In the genomic region with DNA sequence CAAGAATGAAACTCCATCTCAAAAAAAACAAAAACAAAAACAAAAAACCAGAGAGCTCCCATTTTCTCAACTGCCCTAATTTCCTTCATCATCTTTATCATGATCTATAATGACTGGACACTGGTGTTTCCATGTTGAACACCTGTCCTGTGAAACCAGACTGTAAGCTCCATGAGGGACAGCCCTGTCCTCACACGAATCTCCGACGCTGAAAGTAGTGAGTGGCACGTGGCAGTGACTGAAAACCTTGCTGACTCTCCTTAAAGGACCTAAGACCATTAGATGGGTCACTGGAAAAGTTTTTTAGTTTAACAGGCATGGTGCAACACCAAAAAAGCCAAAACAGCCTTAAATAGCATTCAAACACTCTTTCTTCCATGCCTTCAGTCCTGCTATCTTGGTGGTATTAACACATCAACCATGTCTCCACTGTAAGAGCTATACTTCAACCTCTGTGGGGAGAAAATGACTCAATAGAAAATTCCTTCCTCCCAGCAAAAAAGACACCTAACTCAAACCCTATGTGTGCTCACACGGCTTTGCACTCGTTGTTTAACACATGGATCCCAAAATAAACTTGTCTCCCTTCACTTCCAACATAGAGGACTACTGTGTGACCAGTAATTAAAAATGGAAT, we compare ENCODE assay signal across 13 cellular contexts. TPM values are rescaled to one million over a fixed set of nuclear protein-coding genes. Genes with fewer than 3 reads are reported as not detected.
DNase-seq lines count a peak whose midpoint lies in the region; ATAC-seq and TF ChIP-seq lines count a peak whose summit lies in the region.
"Had no signal": no experiment of that assay in that cellular context is flagged by ENCODE, and none has a peak within 500 bp of the region (broad histone marks: within the 10 kb centered on the region; RNA-seq: fewer than 3 reads in every experiment).

No MANE protein-coding gene starts in this region.

- intact Hi-C loops in activated T-helper 1 cell treated with anti-CD3 and anti-CD28 coated beads, Interleukin-12 subunit alpha, Interleukin-12 subunit beta, Interleukin-2, Interleukin-4 antibody, amounts not matched to agents 30 ng/mL and 10 ng/mL and 1 ng/mL, durations not matched to agents 14 hours and 24 hours and 36 hours (cut with micrococcal nuclease), result loop anchor here (1.0 to 10.0 kb wide), 4 partner anchors 30 to 324 kb away; no protein-coding TSS in a partner anchor

- H3K27me3 ChIP-seq in foreskin keratinocyte, result peaks cover 20% of the 10 kb centered on the region

- peak overlapping the region; percentile 56 for H3K27ac Mint-ChIP-seq in activated naive CD8-positive, alpha-beta T cell
- H3K27ac Mint-ChIP-seq in activated naive CD8-positive, alpha-beta T cell treated with anti-CD3 and anti-CD28 coated beads for 36 hours, result no peak overlapping the region
- H3K27ac Mint-ChIP-seq in activated T-helper 1 cell treated with anti-CD3 and anti-CD28 coated beads, Interleukin-12 subunit alpha, Interleukin-12 subunit beta, Interleukin-2, Interleukin-4 antibody, amounts not matched to agents 30 ng/mL and 10 ng/mL and 1 ng/mL, durations not matched to agents 14 hours and 24 hours and 36 hours, result peak overlapping the region; percentile 24
- H3K27ac Mint-ChIP-seq in type B pancreatic cell, result peak overlapping the region; percentile 2

- no peaks in the 10 kb centered on the region for H3K27me3 Mint-ChIP-seq in activated naive CD8-positive, alpha-beta T cell
- H3K27me3 Mint-ChIP-seq in activated naive CD8-positive, alpha-beta T cell treated with anti-CD3 and anti-CD28 coated beads for 36 hours, result no peaks in the 10 kb centered on the region
- peaks cover 17% of the 10 kb centered on the region for H3K27me3 Mint-ChIP-seq in activated T-helper 1 cell treated with anti-CD3 and anti-CD28 coated beads, Interleukin-12 subunit alpha, Interleukin-12 subunit beta, Interleukin-2, Interleukin-4 antibody, amounts not matched to agents 30 ng/mL and 10 ng/mL and 1 ng/mL, durations not matched to agents 14 hours and 24 hours and 36 hours (ENCODE audit: insufficient read depth)
- no peaks in the 10 kb centered on the region for H3K27me3 Mint-ChIP-seq in type B pancreatic cell

- TF ChIP-seq CTCF in type B pancreatic cell (conservative IDR thresholded peaks at IDR 0.05) (no peak), foreskin keratinocyte (conservative IDR thresholded peaks at IDR 0.05) (no peak)

- H3K4me1 ChIP-seq in foreskin keratinocyte, result no peaks in the 10 kb centered on the region
- H3K4me1 ChIP-seq: BLaER1 had no signal

- ATAC-seq in foreskin keratinocyte, result no peak

- DNase-seq in activated naive CD8-positive, alpha-beta T cell treated with anti-CD3 and anti-CD28 coated beads for 36 hours, result no peak
- DNase-seq in activated T-helper 1 cell treated with anti-CD3 and anti-CD28 coated beads, Interleukin-12 subunit alpha, Interleukin-12 subunit beta, Interleukin-2, Interleukin-4 antibody, amounts not matched to agents 30 ng/mL and 10 ng/mL and 1 ng/mL, durations not matched to agents 14 hours and 24 hours and 36 hours (ENCODE audit: low spot score), result no peak
- DNase-seq in glomerular visceral epithelial cell (ENCODE audit: extremely low spot score) (peak; percentile 19), type B pancreatic cell (ENCODE audit: extremely low spot score, unreplicated experiment) (no peak), NCI-H1092 (lab: John Stamatoyannopoulos, UW) (no peak), foreskin keratinocyte (no peak)
- DNase-seq in central memory CD4-positive, alpha-beta T cell, result no peak
- DNase-seq: amygdala, erythroblast, NCI-H345 had no signal

- H3K4me1 Mint-ChIP-seq in activated naive CD8-positive, alpha-beta T cell (ENCODE audit: low read depth), result peaks cover 52% of the 10 kb centered on the region
- peaks cover 28% of the 10 kb centered on the region for H3K4me1 Mint-ChIP-seq in activated naive CD8-positive, alpha-beta T cell treated with anti-CD3 and anti-CD28 coated beads for 36 hours
- peaks cover 22% of the 10 kb centered on the region for H3K4me1 Mint-ChIP-seq in activated T-helper 1 cell treated with anti-CD3 and anti-CD28 coated beads, Interleukin-12 subunit alpha, Interleukin-12 subunit beta, Interleukin-2, Interleukin-4 antibody, amounts not matched to agents 30 ng/mL and 10 ng/mL and 1 ng/mL, durations not matched to agents 14 hours and 24 hours and 36 hours (ENCODE audit: low read depth)
- H3K4me1 Mint-ChIP-seq in type B pancreatic cell (ENCODE audit: unreplicated experiment), result peaks cover 49% of the 10 kb centered on the region

- H3K36me3 Mint-ChIP-seq in activated naive CD8-positive, alpha-beta T cell, result peaks cover 24% of the 10 kb centered on the region
- H3K36me3 Mint-ChIP-seq in activated naive CD8-positive, alpha-beta T cell treated with anti-CD3 and anti-CD28 coated beads for 36 hours, result peaks cover 9% of the 10 kb centered on the region
- H3K36me3 Mint-ChIP-seq in activated T-helper 1 cell treated with anti-CD3 and anti-CD28 coated beads, Interleukin-12 subunit alpha, Interleukin-12 subunit beta, Interleukin-2, Interleukin-4 antibody, amounts not matched to agents 30 ng/mL and 10 ng/mL and 1 ng/mL, durations not matched to agents 14 hours and 24 hours and 36 hours (ENCODE audit: low read depth), result peaks cover 13% of the 10 kb centered on the region
- peaks cover 48% of the 10 kb centered on the region for H3K36me3 Mint-ChIP-seq in type B pancreatic cell

- peak overlapping the region; percentile 71 for H3K4me3 Mint-ChIP-seq in activated naive CD8-positive, alpha-beta T cell
- no peak overlapping the region for H3K4me3 Mint-ChIP-seq in activated naive CD8-positive, alpha-beta T cell treated with anti-CD3 and anti-CD28 coated beads for 36 hours
- peak overlapping the region; percentile 4 for H3K4me3 Mint-ChIP-seq in activated T-helper 1 cell treated with anti-CD3 and anti-CD28 coated beads, Interleukin-12 subunit alpha, Interleukin-12 subunit beta, Interleukin-2, Interleukin-4 antibody, amounts not matched to agents 30 ng/mL and 10 ng/mL and 1 ng/mL, durations not matched to agents 14 hours and 24 hours and 36 hours
- no peak overlapping the region for H3K4me3 Mint-ChIP-seq in type B pancreatic cell

- no peak overlapping the region for H3K27ac ChIP-seq in foreskin keratinocyte
- H3K27ac ChIP-seq: BLaER1, neutrophil had no signal

- H3K9me3 Mint-ChIP-seq in activated naive CD8-positive, alpha-beta T cell (ENCODE audit: low read depth), result no peaks in the 10 kb centered on the region
- H3K9me3 Mint-ChIP-seq in activated naive CD8-positive, alpha-beta T cell treated with anti-CD3 and anti-CD28 coated beads for 36 hours, result no peaks in the 10 kb centered on the region
- H3K9me3 Mint-ChIP-seq in activated T-helper 1 cell treated with anti-CD3 and anti-CD28 coated beads, Interleukin-12 subunit alpha, Interleukin-12 subunit beta, Interleukin-2, Interleukin-4 antibody, amounts not matched to agents 30 ng/mL and 10 ng/mL and 1 ng/mL, durations not matched to agents 14 hours and 24 hours and 36 hours, result peaks cover 3% of the 10 kb centered on the region
- no peaks in the 10 kb centered on the region for H3K9me3 Mint-ChIP-seq in type B pancreatic cell

RNA-seq across cellular contexts. Expression of gene AXIN2, which starts 8.3 kb away (rescaled TPM):
- 1 to 10 TPM; 1.5 to 1.6 TPM for total RNA-seq in activated naive CD8-positive, alpha-beta T cell treated with anti-CD3 and anti-CD28 coated beads for 36 hours
- total RNA-seq in activated T-helper 1 cell treated with anti-CD3 and anti-CD28 coated beads, Interleukin-12 subunit alpha, Interleukin-12 subunit beta, Interleukin-2, Interleukin-4 antibody, amounts not matched to agents 30 ng/mL and 10 ng/mL and 1 ng/mL, durations not matched to agents 14 hours and 24 hours and 36 hours, result 4.9 and 5.6 TPM in 2 replicates
- total RNA-seq in type B pancreatic cell (ENCODE audit: low replicate concordance) (29.2 and 115 TPM in 2 replicates), foreskin keratinocyte (0.21 and 0.34 TPM in 2 replicates)
- 0.07 TPM in 2 replicates for polyA plus RNA-seq in foreskin keratinocyte

Comparison
In these comparisons a context has a peak if more than half of its experiments do, and no peak if none do; other contexts are left out.
1. H3K4me3 Mint-ChIP-seq: peak in activated naive CD8-positive, alpha-beta T cell (single experiment) and activated T-helper 1 cell treated with anti-CD3 and anti-CD28 coated beads, Interleukin-12 subunit alpha, Interleukin-12 subunit beta, Interleukin-2, Interleukin-4 antibody, amounts not matched to agents 30 ng/mL and 10 ng/mL and 1 ng/mL, durations not matched to agents 14 hours and 24 hours and 36 hours (single experiment); none in activated naive CD8-positive, alpha-beta T cell treated with anti-CD3 and anti-CD28 coated beads for 36 hours (single experiment) and type B pancreatic cell (single experiment).